ENCODE assay signal across 9 cellular contexts in the genomic region with DNA sequence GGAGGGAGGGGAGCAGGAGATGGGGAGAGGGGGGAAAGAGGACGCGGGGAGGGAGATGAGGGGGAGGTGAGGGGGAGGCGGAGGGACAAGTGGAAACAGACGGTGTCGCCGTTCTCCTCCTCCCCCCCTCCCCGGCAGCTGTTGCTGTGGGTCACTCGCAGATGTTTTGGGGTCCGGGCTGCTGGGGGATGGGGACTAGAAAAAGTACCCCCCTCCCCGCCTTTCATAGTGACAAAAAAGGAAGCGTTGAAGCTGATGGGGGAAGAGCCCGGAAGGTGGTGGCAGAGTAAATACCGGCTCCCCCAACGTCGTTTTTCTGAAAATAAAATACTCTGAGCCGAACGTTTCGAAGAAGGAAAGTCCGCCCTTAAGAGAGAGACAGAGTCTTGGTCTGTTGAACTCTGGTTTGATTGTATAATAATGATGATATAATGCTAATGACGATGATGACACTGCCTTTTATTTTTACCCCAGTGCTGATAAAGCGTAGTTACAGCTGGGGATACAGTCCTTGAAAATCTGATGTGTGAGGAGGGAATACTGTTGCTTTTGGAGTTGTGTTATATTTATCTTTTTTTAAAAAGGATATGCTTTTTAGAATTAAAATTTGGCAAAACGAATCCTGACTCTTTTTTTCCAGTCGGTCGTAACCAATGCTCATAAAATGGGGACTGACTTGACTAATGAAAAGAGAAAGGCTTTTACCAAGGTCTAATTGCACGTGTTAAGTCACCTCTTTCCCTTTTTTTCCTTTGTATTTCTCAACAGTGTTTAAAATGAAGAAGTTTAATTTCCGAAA. TPM values are rescaled to one million over a fixed set of nuclear protein-coding genes. Genes with fewer than 3 reads are reported as not detected.
DNase-seq lines count a peak whose midpoint lies in the region; ATAC-seq and TF ChIP-seq lines count a peak whose summit lies in the region.
"Had no signal": no experiment of that assay in that cellular context is flagged by ENCODE, and none has a peak within 500 bp of the region (broad histone marks: within the 10 kb centered on the region; RNA-seq: fewer than 3 reads in every experiment).

No MANE protein-coding gene starts in this region.

- H3K4me3 Mint-ChIP-seq in activated naive CD4-positive, alpha-beta T cell treated with anti-CD3 and anti-CD28 coated beads, Interleukin-2, amount 10 ng/mL, durations not matched to agents 7 days and 5 days = peak overlapping the region; percentile 24
- peak overlapping the region; percentile 63 for H3K4me3 Mint-ChIP-seq in activated B cell treated with CpG ODN at 0.5 μM for 24 hours

- POLR2A ChIA-PET in activated B cell treated with CpG ODN at 0.5 μM for 24 hours (lab: Charles Lee) = no interaction called here

- TF ChIP-seq CTCF in activated B cell treated with CpG ODN at 0.5 μM for 24 hours (IDR thresholded peaks at IDR 0.05) (no peak), tibial nerve (IDR thresholded peaks at IDR 0.05) (no peak)

- ATAC-seq in activated B cell treated with CpG ODN at 0.5 μM for 24 hours (ENCODE audit: low read depth) (no peak), HG03378 (IDR thresholded peaks at IDR 0.05; ENCODE audit: unreplicated experiment) (no peak)

- TF ChIP-seq POLR2A in tibial nerve (IDR thresholded peaks at IDR 0.05) = no peak

- no peak for TF ChIP-seq EP300 in tibial nerve (IDR thresholded peaks at IDR 0.05)

- H3K27me3 Mint-ChIP-seq in activated naive CD4-positive, alpha-beta T cell treated with anti-CD3 and anti-CD28 coated beads, Interleukin-2, amount 10 ng/mL, durations not matched to agents 7 days and 5 days = peaks cover 30% of the 10 kb centered on the region
- H3K27me3 Mint-ChIP-seq in activated B cell treated with CpG ODN at 0.5 μM for 24 hours = peaks cover 52% of the 10 kb centered on the region

- WGBS in tibial nerve, 2 donors = 2% methylated on average over 26 of the region's 26 CpGs

- CTCF ChIA-PET in activated naive CD4-positive, alpha-beta T cell treated with anti-CD3 and anti-CD28 coated beads, Interleukin-2, amount 10 ng/mL, durations not matched to agents 7 days and 5 days (lab: Charles Lee) = interaction anchor here (1.2 kb wide), 1 partner anchor 36 kb away, joined by 3 read pairs; no protein-coding TSS in a partner anchor
- CTCF ChIA-PET in activated B cell treated with CpG ODN at 0.5 μM for 24 hours (lab: Charles Lee) = no interaction called here

- peaks cover 1% of the 10 kb centered on the region for H3K36me3 Mint-ChIP-seq in activated naive CD4-positive, alpha-beta T cell treated with anti-CD3 and anti-CD28 coated beads, Interleukin-2, amount 10 ng/mL, durations not matched to agents 7 days and 5 days
- H3K36me3 Mint-ChIP-seq in activated B cell treated with CpG ODN at 0.5 μM for 24 hours (ENCODE audit: low read depth) = no peaks in the 10 kb centered on the region

- DNase-seq in activated naive CD4-positive, alpha-beta T cell treated with anti-CD3 and anti-CD28 coated beads, Interleukin-2, amount 10 ng/mL, durations not matched to agents 7 days and 5 days = no peak
- no peak for DNase-seq in activated naive CD4-positive, alpha-beta T cell (lab: John Stamatoyannopoulos, UW)
- DNase-seq in activated B cell treated with CpG ODN at 0.5 μM for 24 hours (no peak), tibial nerve (ENCODE audit: low spot score in 2 of 2) (no peak), NCI-H128 (lab: John Stamatoyannopoulos, UW; ENCODE audit: unreplicated experiment) (no peak)
- DNase-seq in stimulated activated CD4-positive, alpha-beta T cell treated with anti-CD3 and anti-CD28 coated beads, Interleukin-15, amount 100 ng/mL, for 24 hours = no peak

- H3K4me1 Mint-ChIP-seq in activated naive CD4-positive, alpha-beta T cell treated with anti-CD3 and anti-CD28 coated beads, Interleukin-2, amount 10 ng/mL, durations not matched to agents 7 days and 5 days = peaks cover 17% of the 10 kb centered on the region
- H3K4me1 Mint-ChIP-seq in activated B cell treated with CpG ODN at 0.5 μM for 24 hours = peaks cover 17% of the 10 kb centered on the region

- peak overlapping the region; percentile 12 to 49 (median 18) for H3K4me3 ChIP-seq in tibial nerve
- H3K4me3 ChIP-seq: GM12878 had no signal

- no peak overlapping the region for H3K27ac Mint-ChIP-seq in activated naive CD4-positive, alpha-beta T cell treated with anti-CD3 and anti-CD28 coated beads, Interleukin-2, amount 10 ng/mL, durations not matched to agents 7 days and 5 days
- H3K27ac Mint-ChIP-seq in activated B cell treated with CpG ODN at 0.5 μM for 24 hours = no peak overlapping the region

- peaks cover 0 to 23% (median 8%) of the 10 kb centered on the region in 4 donors for H3K4me1 ChIP-seq in tibial nerve

- H3K9me3 ChIP-seq in tibial nerve = no peaks in the 10 kb centered on the region

- no peaks in the 10 kb centered on the region for H3K27me3 ChIP-seq in layer of hippocampus (ENCODE audit: control insufficient read depth, insufficient read depth, low read length)
- peaks cover 0 to 43% of the 10 kb centered on the region in 2 donors for H3K27me3 ChIP-seq in tibial nerve

- H3K9me3 Mint-ChIP-seq in activated naive CD4-positive, alpha-beta T cell treated with anti-CD3 and anti-CD28 coated beads, Interleukin-2, amount 10 ng/mL, durations not matched to agents 7 days and 5 days = peaks cover 2% of the 10 kb centered on the region
- no peaks in the 10 kb centered on the region for H3K9me3 Mint-ChIP-seq in activated B cell treated with CpG ODN at 0.5 μM for 24 hours

- no peaks in the 10 kb centered on the region for H3K36me3 ChIP-seq in tibial nerve

- intact Hi-C loops in activated B cell treated with CpG ODN at 0.5 μM for 24 hours (cut with micrococcal nuclease) = no loop called here

- peak overlapping the region; percentile 36 for H3K27ac ChIP-seq in layer of hippocampus (ENCODE audit: low read depth, low read length)
- H3K27ac ChIP-seq in tibial nerve = no peak overlapping the region

RNA-seq across cellular contexts. Expression of a gene that starts 1.0 kb away (rescaled TPM):
- total RNA-seq in activated B cell treated with CpG ODN at 0.5 μM for 24 hours (not detected in 2 replicates), tibial nerve (under 1 TPM in 2 of 4 donors, not detected in 2; 0.30 to 0.44 TPM)
- total RNA-seq: GM12878 had no signal
